Comparison of ENCODE assay signal across 33 cellular contexts in the genomic region with DNA sequence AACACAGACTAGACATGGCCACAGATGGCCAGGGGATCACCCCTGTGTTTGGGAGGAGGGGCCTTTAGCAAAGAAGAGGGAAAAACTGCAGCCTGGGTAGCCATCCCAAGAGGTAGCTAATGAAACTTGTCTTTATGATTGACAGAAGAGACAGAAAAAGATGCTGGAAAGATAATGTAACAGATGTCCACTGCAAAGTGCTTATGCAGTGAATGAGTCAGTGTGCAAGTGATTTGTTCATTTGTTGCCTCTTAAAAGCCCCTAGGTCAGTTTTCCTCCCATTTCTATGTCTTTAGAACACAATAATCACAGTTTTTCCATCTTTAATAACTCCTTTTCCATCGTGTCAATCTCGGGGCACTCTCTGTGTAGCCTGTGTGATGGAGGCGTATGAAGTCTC. TPM values are rescaled to one million over a fixed set of nuclear protein-coding genes. Genes with fewer than 3 reads are reported as not detected.
"Had no signal": no experiment of that assay in that cellular context is flagged by ENCODE, and none has a peak within 500 bp of the region (broad histone marks: within the 10 kb centered on the region; RNA-seq: fewer than 3 reads in every experiment).

No MANE protein-coding gene starts in this region.

- H3K9me3 ChIP-seq: ovary, psoas muscle, right lobe of liver, sigmoid colon, spleen, suprapubic skin, testis, tibial artery, transverse colon, upper lobe of right lung, uterus had no signal

- H3K9me3 Mint-ChIP-seq: naive thymus-derived CD8-positive, alpha-beta T cell; natural killer cell treated with Interleukin-12 subunit alpha and Interleukin-12 subunit beta and Interleukin-15 and Interleukin-18, amount 100 ng/mL, for 72 hours; nephron progenitor cell; neural progenitor cell; stimulated activated memory B cell treated with anti-CD40 and anti-IgM and Interleukin-4, amounts not matched to agents 10 μg/mL and 1 μg/mL and 100 μg/mL, for 72 hours; stimulated activated naive CD8-positive, alpha-beta T cell treated with anti-CD3 and anti-CD28 coated beads, Interleukin-15, amount 100 ng/mL, for 72 hours had no signal

- H3K36me3 ChIP-seq: neural progenitor cell, ovary, right lobe of liver, sigmoid colon, spleen, suprapubic skin, tibial artery, transverse colon, upper lobe of right lung, uterus had no signal

- H3K9ac ChIP-seq: neural progenitor cell, parathyroid adenoma had no signal

- H2AFZ ChIP-seq: neural progenitor cell, parathyroid adenoma had no signal

- DNase-seq: naive thymus-derived CD8-positive, alpha-beta T cell; nephron progenitor cell; occipital lobe; ovary; posterior cingulate gyrus; psoas muscle; right cardiac atrium; right lobe of liver; sigmoid colon; spleen; stimulated activated CD4-positive, alpha-beta T cell treated with anti-CD3 and anti-CD28 coated beads, Interleukin-12 subunit alpha, Interleukin-12 subunit beta, amount 100 ng/mL, for 4 hours; stimulated activated CD4-positive, alpha-beta T cell treated with anti-CD3 and anti-CD28 coated beads, Interleukin-1b, Interleukin-23, amount 100 ng/mL, for 48 hours; stimulated activated CD4-positive, alpha-beta T cell treated with anti-CD3 and anti-CD28 coated beads, Interleukin-4, amount 100 ng/mL, for 1 hour; stimulated activated CD4-positive, alpha-beta T cell treated with anti-CD3 and anti-CD28 coated beads, Interleukin-4, amount 100 ng/mL, for 4 hours; stimulated activated CD8-positive, alpha-beta memory T cell treated with anti-CD3 and anti-CD28 coated beads, Interleukin-4, amount 100 ng/mL, for 48 hours; stimulated activated naive CD4-positive, alpha-beta T cell; stimulated activated naive CD8-positive, alpha-beta T cell treated with anti-CD3 and anti-CD28 coated beads, Interleukin-15, amount 100 ng/mL, for 72 hours; stimulated activated naive CD8-positive, alpha-beta T cell treated with anti-CD3 and anti-CD28 coated beads, Interleukin-15, Interleukin-2, amounts not matched to agents 100 U/mL and 50 U/mL, for 24 hours; substantia nigra; testis; tibial artery; transverse colon; upper lobe of right lung; uterus had no signal

- H3K4me3 ChIP-seq: neural progenitor cell, ovary, psoas muscle, right lobe of liver, sigmoid colon, skin epidermis, smooth muscle cell, spleen, suprapubic skin, testis, tibial artery, transverse colon, upper lobe of right lung, uterus had no signal

- H3K36me3 Mint-ChIP-seq: naive thymus-derived CD8-positive, alpha-beta T cell; natural killer cell treated with Interleukin-12 subunit alpha and Interleukin-12 subunit beta and Interleukin-15 and Interleukin-18, amount 100 ng/mL, for 72 hours; neural progenitor cell; stimulated activated memory B cell treated with anti-CD40 and anti-IgM and Interleukin-4, amounts not matched to agents 10 μg/mL and 1 μg/mL and 100 μg/mL, for 72 hours; type B pancreatic cell had no signal

- H3K4me1 ChIP-seq: neural progenitor cell, psoas muscle, sigmoid colon, suprapubic skin, testis, transverse colon, upper lobe of right lung, uterus had no signal

- H3K4me1 Mint-ChIP-seq: stimulated activated memory B cell treated with anti-CD40 and anti-IgM and Interleukin-4, amounts not matched to agents 10 μg/mL and 1 μg/mL and 100 μg/mL, for 72 hours; stimulated activated naive CD8-positive, alpha-beta T cell treated with anti-CD3 and anti-CD28 coated beads, Interleukin-15, amount 100 ng/mL, for 72 hours had no signal

- H3K27ac Mint-ChIP-seq: naive thymus-derived CD8-positive, alpha-beta T cell; natural killer cell treated with Interleukin-12 subunit alpha and Interleukin-12 subunit beta and Interleukin-15 and Interleukin-18, amount 100 ng/mL, for 72 hours; nephron progenitor cell; neural progenitor cell; progenitor cell of endocrine pancreas; stimulated activated memory B cell treated with anti-CD40 and anti-IgM and Interleukin-4, amounts not matched to agents 10 μg/mL and 1 μg/mL and 100 μg/mL, for 72 hours; stimulated activated naive CD8-positive, alpha-beta T cell treated with anti-CD3 and anti-CD28 coated beads, Interleukin-15, amount 100 ng/mL, for 72 hours; type B pancreatic cell had no signal

- H3K4me3 Mint-ChIP-seq: naive thymus-derived CD8-positive, alpha-beta T cell; natural killer cell treated with Interleukin-12 subunit alpha and Interleukin-12 subunit beta and Interleukin-15 and Interleukin-18, amount 100 ng/mL, for 72 hours; nephron progenitor cell; neural progenitor cell; stimulated activated memory B cell treated with anti-CD40 and anti-IgM and Interleukin-4, amounts not matched to agents 10 μg/mL and 1 μg/mL and 100 μg/mL, for 72 hours; stimulated activated naive CD8-positive, alpha-beta T cell treated with anti-CD3 and anti-CD28 coated beads, Interleukin-15, amount 100 ng/mL, for 72 hours; type B pancreatic cell had no signal

- H3K27me3 ChIP-seq: neural progenitor cell, ovary, right lobe of liver, sigmoid colon, suprapubic skin, testis, tibial artery, transverse colon, upper lobe of right lung, uterus had no signal

- H3K27ac ChIP-seq: neural progenitor cell, ovary, parathyroid adenoma, psoas muscle, right lobe of liver, sigmoid colon, skin epidermis, spleen, suprapubic skin, testis, tibial artery, transverse colon, upper lobe of right lung, uterus had no signal

- H3K4me2 ChIP-seq: neural progenitor cell, smooth muscle cell had no signal

- H3K79me2 ChIP-seq: parathyroid adenoma had no signal

RNA-seq across cellular contexts. Expression of gene INSC, which starts 57.2 kb away (rescaled TPM):
- total RNA-seq: progenitor cell of endocrine pancreas, psoas muscle, smooth muscle cell had no signal
- polyA plus RNA-seq: naive thymus-derived CD8-positive, alpha-beta T cell; smooth muscle cell had no signal
